Comparison of ENCODE assay signal across 1 cellular context in the genomic region with DNA sequence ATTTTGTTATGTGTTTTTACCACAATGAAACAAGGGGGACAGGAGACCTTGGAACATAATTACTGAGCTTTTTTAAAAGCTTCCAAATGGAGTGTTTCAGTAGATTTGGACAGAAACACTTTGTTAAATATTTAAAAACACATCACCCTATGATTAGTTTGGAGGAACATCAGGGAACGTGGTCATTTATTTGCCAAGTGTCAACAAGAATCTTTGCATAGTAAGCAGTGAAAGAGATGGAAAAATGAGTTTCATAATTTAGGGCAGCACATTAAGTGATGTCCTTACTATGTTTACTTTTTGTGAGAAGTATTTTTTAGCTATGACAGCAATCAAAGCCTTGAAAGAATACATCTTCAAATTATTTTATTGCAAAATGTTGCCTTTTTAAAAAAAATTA.
TF ChIP-seq lines count a peak whose summit lies in the region.

No MANE protein-coding gene starts in this region.

TF ChIP-seq in liver, 16 proteins besides CTCF, POLR2A, EP300 and RAD21 (continued from another document):
- TF ChIP-seq FOXA1 (IDR thresholded peaks at IDR 0.05): peak; percentile 94
- TF ChIP-seq SP1 (IDR thresholded peaks at IDR 0.05): no peak
- TF ChIP-seq FOXA2 (IDR thresholded peaks at IDR 0.05): peak; percentile 96
- TF ChIP-seq EGR1 (IDR thresholded peaks at IDR 0.05; ENCODE audit: low read depth in 2 of 2): peak in 1 of 2 donors; percentile 27
- TF ChIP-seq, protein P1, sequence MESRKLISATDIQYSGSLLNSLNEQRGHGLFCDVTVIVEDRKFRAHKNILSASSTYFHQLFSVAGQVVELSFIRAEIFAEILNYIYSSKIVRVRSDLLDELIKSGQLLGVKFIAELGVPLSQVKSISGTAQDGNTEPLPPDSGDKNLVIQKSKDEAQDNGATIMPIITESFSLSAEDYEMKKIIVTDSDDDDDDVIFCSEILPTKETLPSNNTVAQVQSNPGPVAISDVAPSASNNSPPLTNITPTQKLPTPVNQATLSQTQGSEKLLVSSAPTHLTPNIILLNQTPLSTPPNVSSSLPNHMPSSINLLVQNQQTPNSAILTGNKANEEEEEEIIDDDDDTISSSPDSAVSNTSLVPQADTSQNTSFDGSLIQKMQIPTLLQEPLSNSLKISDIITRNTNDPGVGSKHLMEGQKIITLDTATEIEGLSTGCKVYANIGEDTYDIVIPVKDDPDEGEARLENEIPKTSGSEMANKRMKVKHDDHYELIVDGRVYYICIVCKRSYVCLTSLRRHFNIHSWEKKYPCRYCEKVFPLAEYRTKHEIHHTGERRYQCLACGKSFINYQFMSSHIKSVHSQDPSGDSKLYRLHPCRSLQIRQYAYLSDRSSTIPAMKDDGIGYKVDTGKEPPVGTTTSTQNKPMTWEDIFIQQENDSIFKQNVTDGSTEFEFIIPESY (IDR thresholded peaks at IDR 0.05): no peak
- TF ChIP-seq TAF1 (conservative IDR thresholded peaks at IDR 0.05): no peak
- TF ChIP-seq, protein P2, sequence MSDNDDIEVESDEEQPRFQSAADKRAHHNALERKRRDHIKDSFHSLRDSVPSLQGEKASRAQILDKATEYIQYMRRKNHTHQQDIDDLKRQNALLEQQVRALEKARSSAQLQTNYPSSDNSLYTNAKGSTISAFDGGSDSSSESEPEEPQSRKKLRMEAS (IDR thresholded peaks at IDR 0.05): no peak
- no peak for TF ChIP-seq JUND (IDR thresholded peaks at IDR 0.05)
- TF ChIP-seq RXRA (IDR thresholded peaks at IDR 0.05): peak in 1 of 2 donors; percentile 59
- no peak for TF ChIP-seq NR2F2 (IDR thresholded peaks at IDR 0.05)
- TF ChIP-seq HNF4A (conservative IDR thresholded peaks at IDR 0.05): peak in 1 of 2 donors; percentile 52
- TF ChIP-seq, protein P3, sequence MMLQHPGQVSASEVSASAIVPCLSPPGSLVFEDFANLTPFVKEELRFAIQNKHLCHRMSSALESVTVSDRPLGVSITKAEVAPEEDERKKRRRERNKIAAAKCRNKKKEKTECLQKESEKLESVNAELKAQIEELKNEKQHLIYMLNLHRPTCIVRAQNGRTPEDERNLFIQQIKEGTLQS (IDR thresholded peaks at IDR 0.05): no peak
- no peak for TF ChIP-seq GABPA (IDR thresholded peaks at IDR 0.05 in 1 of 2, conservative IDR thresholded peaks at IDR 0.05 in 1 of 2)
